In the genomic region with DNA sequence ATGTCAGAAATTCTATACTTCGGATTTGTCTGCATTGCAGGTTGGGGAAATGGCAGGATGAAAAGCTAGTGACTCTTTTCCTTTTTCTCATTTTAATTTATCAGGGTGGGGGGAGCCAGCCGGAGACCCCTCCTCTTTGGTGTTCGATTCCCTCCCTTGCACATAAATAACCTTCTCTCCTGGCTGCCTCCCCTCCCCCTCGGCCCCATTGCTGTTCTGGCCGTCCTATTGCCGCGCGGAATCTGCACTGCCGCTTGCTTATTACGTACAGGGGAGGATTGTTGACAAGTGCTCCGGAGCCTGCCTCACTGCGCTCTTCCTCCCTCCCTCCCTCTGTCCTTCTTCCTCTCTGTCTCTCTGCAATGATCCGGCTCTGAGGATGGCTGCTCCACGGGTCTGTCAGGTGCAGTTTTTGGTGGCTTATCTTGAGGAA, we compare ENCODE assay signal across 8 cellular contexts.
DNase-seq lines count a peak whose midpoint lies in the region; TF ChIP-seq lines count a peak whose summit lies in the region.

No MANE protein-coding gene starts in this region.

- H3K36me3 Mint-ChIP-seq in activated T-cell treated with anti-CD3 and anti-CD28 coated beads, Interleukin-2, amount 50 U/mL, for 24 hours (ENCODE audit: low read depth) = peaks cover 2% of the 10 kb centered on the region
- H3K36me3 Mint-ChIP-seq in dendritic cell treated with granulocyte-macrophage colony-stimulating factor and Interleukin-4, amounts not matched to agents 40 ng/mL and 50 ng/mL, for 4 days (ENCODE audit: low read depth) = no peaks in the 10 kb centered on the region

- no peak overlapping the region for H3K4me3 ChIP-seq in mesodermal cell (ENCODE audit: extremely low read depth, insufficient read depth, low read length, poor library complexity, severe bottlenecking)
- H3K4me3 ChIP-seq in tibial nerve = peak overlapping the region in 3 of 4 donors; percentile 19 to 41 (median 32)

- intact Hi-C loops in dendritic cell treated with granulocyte-macrophage colony-stimulating factor and Interleukin-4, amounts not matched to agents 40 ng/mL and 50 ng/mL, for 4 days (cut with micrococcal nuclease) = loop anchor here (5.0 kb wide), 1 partner anchor 37 kb away; no protein-coding TSS in a partner anchor

- H3K4me3 Mint-ChIP-seq in activated T-cell treated with anti-CD3 and anti-CD28 coated beads, Interleukin-2, amount 50 U/mL, for 24 hours = peak overlapping the region; percentile 59
- H3K4me3 Mint-ChIP-seq in dendritic cell treated with granulocyte-macrophage colony-stimulating factor and Interleukin-4, amounts not matched to agents 40 ng/mL and 50 ng/mL, for 4 days = peak overlapping the region; percentile 65

- TF ChIP-seq CTCF in tibial nerve (IDR thresholded peaks at IDR 0.05) = no peak

- H3K9me3 ChIP-seq in mesodermal cell (ENCODE audit: control insufficient read depth, low read length) = no peaks in the 10 kb centered on the region
- no peaks in the 10 kb centered on the region for H3K9me3 ChIP-seq in tibial nerve

- H3K27ac ChIP-seq in mesodermal cell (ENCODE audit: low read depth, low read length, severe bottlenecking) (peak overlapping the region; percentile 72), tibial nerve (peak overlapping the region; percentile 29 to 84 (median 68))

- H3K4me1 Mint-ChIP-seq in activated T-cell treated with anti-CD3 and anti-CD28 coated beads, Interleukin-2, amount 50 U/mL, for 24 hours (ENCODE audit: low read depth) = peaks cover 85% of the 10 kb centered on the region
- H3K4me1 Mint-ChIP-seq in dendritic cell treated with granulocyte-macrophage colony-stimulating factor and Interleukin-4, amounts not matched to agents 40 ng/mL and 50 ng/mL, for 4 days (ENCODE audit: low read depth) = peaks cover 73% of the 10 kb centered on the region

- WGBS in mesodermal cell (ENCODE audit: insufficient coverage in 2 of 2), 2 experiments = 68 to 70% methylated on average over 7 of the region's 14 CpGs
- 11 to 12% methylated on average over 14 of the region's 14 CpGs for WGBS in tibial nerve, 2 donors

- H3K27me3 Mint-ChIP-seq in activated T-cell treated with anti-CD3 and anti-CD28 coated beads, Interleukin-2, amount 50 U/mL, for 24 hours = no peaks in the 10 kb centered on the region
- H3K27me3 Mint-ChIP-seq in dendritic cell treated with granulocyte-macrophage colony-stimulating factor and Interleukin-4, amounts not matched to agents 40 ng/mL and 50 ng/mL, for 4 days = no peaks in the 10 kb centered on the region

- TF ChIP-seq EP300 in tibial nerve (IDR thresholded peaks at IDR 0.05) = peak in 1 of 2 donors; percentile 43

- no peaks in the 10 kb centered on the region for H3K27me3 ChIP-seq in tibial nerve

- H3K36me3 ChIP-seq in mesodermal cell (ENCODE audit: control insufficient read depth, insufficient read depth, low read length) (no peaks in the 10 kb centered on the region), tibial nerve (no peaks in the 10 kb centered on the region)

- no peak for TF ChIP-seq POLR2A in tibial nerve (IDR thresholded peaks at IDR 0.05)

- H3K4me1 ChIP-seq in mesodermal cell (ENCODE audit: control insufficient read depth, insufficient read depth, low read length, poor library complexity, severe bottlenecking) (peaks cover 49% of the 10 kb centered on the region), tibial nerve (peaks cover 0 to 74% (median 26%) of the 10 kb centered on the region in 4 donors)

- DNase-seq in activated T-cell treated with anti-CD3 and anti-CD28 coated beads, Interleukin-2, amount 50 U/mL, for 24 hours = no peak
- no peak for DNase-seq in activated T-cell treated with anti-CD3 and anti-CD28 coated beads, Interleukin-2, amount 50 U/mL, for 1 hour
- DNase-seq in RPMI7951 (ENCODE audit: low read depth) (peak; percentile 15), tibial nerve (ENCODE audit: low spot score in 2 of 2) (peak; percentile 26 to 43), 8988T (no peak), foreskin melanocyte (no peak)

- H3K27ac Mint-ChIP-seq in activated T-cell treated with anti-CD3 and anti-CD28 coated beads, Interleukin-2, amount 50 U/mL, for 24 hours = peak overlapping the region; percentile 68
- H3K27ac Mint-ChIP-seq in dendritic cell treated with granulocyte-macrophage colony-stimulating factor and Interleukin-4, amounts not matched to agents 40 ng/mL and 50 ng/mL, for 4 days = peak overlapping the region; percentile 39

- H3K9me3 Mint-ChIP-seq in activated T-cell treated with anti-CD3 and anti-CD28 coated beads, Interleukin-2, amount 50 U/mL, for 24 hours = no peaks in the 10 kb centered on the region
- H3K9me3 Mint-ChIP-seq in dendritic cell treated with granulocyte-macrophage colony-stimulating factor and Interleukin-4, amounts not matched to agents 40 ng/mL and 50 ng/mL, for 4 days = no peaks in the 10 kb centered on the region

Comparison
In these comparisons a context has a peak if more than half of its experiments do, and no peak if none do; other contexts are left out.
1. DNase-seq: peak in RPMI7951 (single experiment) and tibial nerve (2 of 2); none in activated T-cell treated with anti-CD3 and anti-CD28 coated beads, Interleukin-2, amount 50 U/mL, for 24 hours (single experiment), activated T-cell treated with anti-CD3 and anti-CD28 coated beads, Interleukin-2, amount 50 U/mL, for 1 hour (single experiment), 8988T (single experiment) and foreskin melanocyte (single experiment).